In the genomic region with DNA sequence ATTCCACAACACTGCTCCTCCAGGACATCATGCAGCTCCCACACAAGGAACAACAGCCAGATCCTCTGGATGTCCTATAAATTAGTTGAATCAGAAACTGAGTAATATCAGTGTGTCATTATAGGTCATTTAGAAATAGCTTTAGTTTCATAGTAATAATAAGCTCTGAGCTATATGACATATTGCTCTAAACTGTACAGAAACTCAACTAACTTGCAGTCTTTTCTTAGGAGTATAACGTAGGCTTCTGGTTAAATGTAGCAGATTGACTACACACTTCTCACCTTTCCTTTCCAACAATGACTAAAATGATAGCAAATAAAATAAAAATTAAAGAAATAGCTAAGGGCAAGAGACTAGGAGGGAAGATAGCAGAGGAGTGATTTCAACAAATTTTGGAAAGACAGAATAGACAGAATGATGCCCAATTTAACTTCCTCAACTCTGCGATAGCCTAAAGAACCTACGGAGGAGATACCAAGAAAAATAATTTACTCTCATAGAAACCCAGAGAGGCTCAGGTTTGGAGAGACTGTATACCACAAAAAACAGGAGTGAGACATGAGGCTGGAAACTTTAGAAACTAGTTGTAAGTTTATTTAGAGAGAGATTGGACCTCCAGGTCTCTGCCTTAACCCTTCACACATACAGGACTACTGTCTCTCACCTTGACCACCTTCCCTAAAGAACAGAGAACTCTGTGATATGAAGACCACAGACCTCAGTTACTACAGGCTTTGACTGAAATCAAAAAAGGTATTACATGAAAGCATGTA, we compare ENCODE assay signal across 29 cellular contexts.
DNase-seq lines count a peak whose midpoint lies in the region; ATAC-seq and TF ChIP-seq lines count a peak whose summit lies in the region.
"Had no signal": no experiment of that assay in that cellular context is flagged by ENCODE, and none has a peak within 500 bp of the region (broad histone marks: within the 10 kb centered on the region; RNA-seq: fewer than 3 reads in every experiment).

No MANE protein-coding gene starts in this region.

- no peak overlapping the region for H4K91ac ChIP-seq in trophoblast cell (ENCODE audit: low read depth, low read length)

- no peak overlapping the region for H2BK12ac ChIP-seq in trophoblast cell (ENCODE audit: low read length)

- H3K79me2 ChIP-seq in trophoblast cell (ENCODE audit: control insufficient read depth, insufficient read depth, low read length, poor library complexity) = no peaks in the 10 kb centered on the region

- H2AFZ ChIP-seq in trophoblast cell (ENCODE audit: insufficient read depth, low read length, poor library complexity) = no peak overlapping the region

- H2AK5ac ChIP-seq in trophoblast cell (ENCODE audit: low read length) = no peak overlapping the region

- H3K79me1 ChIP-seq in trophoblast cell (ENCODE audit: low read length) = no peaks in the 10 kb centered on the region

- TF ChIP-seq POLR2A in lower leg skin (IDR thresholded peaks at IDR 0.05) = no peak

- H3K18ac ChIP-seq in trophoblast cell (ENCODE audit: low read length) = no peak overlapping the region

- H3K4ac ChIP-seq in trophoblast cell (ENCODE audit: low read depth, low read length) = no peak overlapping the region

- H3K27me3 ChIP-seq in trophoblast cell (ENCODE audit: insufficient read depth, low read length) = no peaks in the 10 kb centered on the region
- H3K27me3 ChIP-seq: colonic mucosa, suprapubic skin had no signal

- no peak overlapping the region for H3K23ac ChIP-seq in trophoblast cell (ENCODE audit: low read length)

- no peak overlapping the region for H4K12ac ChIP-seq in trophoblast cell (ENCODE audit: low read depth, low read length)

- H3K9ac ChIP-seq in trophoblast cell (ENCODE audit: low read length) = no peak overlapping the region

- H2BK5ac ChIP-seq in trophoblast cell (ENCODE audit: low read depth, low read length, poor library complexity) = no peak overlapping the region

- no CpG with 5 or more reads among the region's 3 CpGs for WGBS in trophoblast cell (ENCODE audit: extremely low coverage, insufficient coverage, insufficient read length)
- WGBS in lower leg skin, 2 donors = 90 to 95% methylated on average over 3 of the region's 3 CpGs

- no peak overlapping the region for H4K8ac ChIP-seq in trophoblast cell (ENCODE audit: low read depth, low read length)

- no peaks in the 10 kb centered on the region for H3K4me1 ChIP-seq in trophoblast cell (ENCODE audit: control insufficient read depth in 1 of 2, insufficient read depth in 2 of 2, low read length in 2 of 2)
- H3K4me1 ChIP-seq: colonic mucosa had no signal

- H3K4me2 ChIP-seq in trophoblast cell (ENCODE audit: low read length) = no peak overlapping the region

- H3K4me3 ChIP-seq in trophoblast cell (ENCODE audit: low read depth, low read length) = peak overlapping the region; percentile 14
- H3K4me3 ChIP-seq in lower leg skin (ENCODE audit: low read depth, poor library complexity, severe bottlenecking) = no peak overlapping the region
- H3K4me3 ChIP-seq: colonic mucosa, suprapubic skin had no signal

- H2BK120ac ChIP-seq in trophoblast cell (ENCODE audit: insufficient read depth, low read length, poor library complexity) = no peak overlapping the region

- ATAC-seq in GM18520 (IDR thresholded peaks at IDR 0.05; ENCODE audit: unreplicated experiment) (peak; percentile 52), GM21515 (IDR thresholded peaks at IDR 0.05; ENCODE audit: unreplicated experiment) (peak; percentile 93), HG03139 (IDR thresholded peaks at IDR 0.05; ENCODE audit: unreplicated experiment) (peak; percentile 79)
- ATAC-seq: activated CD8-positive, alpha-beta memory T cell treated with anti-CD3 and anti-CD28 coated beads, Interleukin-2, amount 10 ng/mL, durations not matched to agents 7 days and 5 days; left colon; natural killer cell treated with Interleukin-12 subunit alpha and Interleukin-12 subunit beta and Interleukin-15 and Interleukin-18, amount 100 ng/mL, for 72 hours; stimulated activated effector memory CD8-positive, alpha-beta T cell treated with anti-CD3 and anti-CD28 coated beads, Interleukin-12 subunit alpha, Interleukin-12 subunit beta, amount 100 ng/mL, for 72 hours; T-helper 17 cell had no signal

- H3K27ac ChIP-seq in trophoblast cell (ENCODE audit: low read depth, low read length) = no peak overlapping the region
- H3K27ac ChIP-seq: colonic mucosa, suprapubic skin had no signal

- H3K9me3 ChIP-seq in trophoblast cell (ENCODE audit: insufficient read depth, low read depth, low read length) = peaks cover 3% of the 10 kb centered on the region
- H3K9me3 ChIP-seq: colonic mucosa, suprapubic skin had no signal

- no peak for TF ChIP-seq CTCF in lower leg skin (IDR thresholded peaks at IDR 0.05)

- no peak overlapping the region for H3K14ac ChIP-seq in trophoblast cell (ENCODE audit: low read length)

- no peaks in the 10 kb centered on the region for H3K36me3 ChIP-seq in trophoblast cell (ENCODE audit: control insufficient read depth in 1 of 2, insufficient read depth in 2 of 2, low read length in 2 of 2)
- H3K36me3 ChIP-seq: colonic mucosa, suprapubic skin had no signal

- DNase-seq in trophoblast cell (no peak), DMS79 treated with DMSO at 0.1 percent for 48 hours (lab: John Stamatoyannopoulos, UW) (no peak), NCI-H1417 (lab: John Stamatoyannopoulos, UW) (no peak), lower leg skin (ENCODE audit: low spot score in 2 of 2) (no peak)
- DNase-seq: activated CD4-positive, CD25-positive, alpha-beta regulatory T cell; activated CD8-positive, alpha-beta memory T cell treated with anti-CD3 and anti-CD28 coated beads, Interleukin-2, amount 10 ng/mL, durations not matched to agents 7 days and 5 days; activated naive CD4-positive, alpha-beta T cell treated with Interleukin-2 at 50 U/mL for 16 hours; activated T-cell treated with anti-CD3 and anti-CD28 coated beads, Interleukin-2, amount 50 U/mL, for 48 hours; AML-193; Calu3; CD4-positive, CD25-positive, alpha-beta regulatory T cell; colonic mucosa; effector CD8-positive, alpha-beta T cell; immature natural killer cell; Karpas-422; left colon; mammary epithelial cell; NCI-H1436; NCI-H2081; NCI-H226; NCI-H69; Right ventricle myocardium superior; T-helper 17 cell had no signal

- intact Hi-C loops in lower leg skin (cut with DNase I; ENCODE audit: low total_unique reads) = no loop called here
